ENCODE assay signal across 11 cellular contexts in the genomic region with DNA sequence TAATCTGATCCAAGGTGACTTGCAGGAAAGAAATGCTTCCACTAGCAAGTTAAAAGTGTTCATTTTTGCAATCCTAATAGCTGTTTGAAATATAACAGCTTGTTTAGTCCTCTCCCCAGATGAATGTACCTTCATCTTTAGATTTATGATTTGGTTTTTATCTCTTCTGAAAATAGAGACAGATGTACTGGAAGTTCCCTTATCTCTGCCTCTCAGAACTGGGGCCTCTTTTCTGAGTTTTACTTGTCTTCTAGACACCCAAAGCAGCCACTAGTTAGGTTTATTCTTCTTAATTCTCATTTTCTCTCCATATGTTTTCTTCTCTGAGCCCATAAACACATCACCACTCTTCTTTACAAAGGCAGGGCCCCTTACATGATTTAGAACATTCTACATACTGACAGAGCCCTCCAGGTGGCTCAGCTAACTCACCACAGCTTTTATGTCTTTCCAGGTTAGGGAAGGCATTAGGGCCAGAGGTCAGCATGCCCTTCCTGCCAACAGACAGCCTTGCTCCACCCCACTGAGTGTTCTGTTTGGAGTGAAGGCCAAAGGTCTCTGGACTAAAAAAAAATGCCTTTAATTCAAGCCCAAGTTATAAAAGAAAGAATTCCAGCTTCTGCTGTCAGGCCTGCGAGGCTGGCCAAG.
DNase-seq lines count a peak whose midpoint lies in the region; ATAC-seq and TF ChIP-seq lines count a peak whose summit lies in the region.
"Had no signal": no experiment of that assay in that cellular context is flagged by ENCODE, and none has a peak within 500 bp of the region (broad histone marks: within the 10 kb centered on the region; RNA-seq: fewer than 3 reads in every experiment).

No MANE protein-coding gene starts in this region.

- no peak overlapping the region for H3K9ac ChIP-seq in endodermal cell (ENCODE audit: extremely low read depth, low read length, poor library complexity, severe bottlenecking)

- 58 to 71% methylated on average over 1 of the region's 1 CpG for WGBS in heart right ventricle, 2 donors
- 80 to 92% methylated on average over 1 of the region's 1 CpG for WGBS in endodermal cell (ENCODE audit: insufficient coverage in 1 of 2, insufficient read length in 1 of 2), 2 experiments

- no peak overlapping the region for H3K4me3 Mint-ChIP-seq in endodermal cell
- peak overlapping the region in 2 of 3 experiments; percentile 0 for H3K4me3 Mint-ChIP-seq in nephron
- H3K4me3 Mint-ChIP-seq: naive thymus-derived CD4-positive, alpha-beta T cell had no signal

- H3K36me3 ChIP-seq in heart right ventricle (no peaks in the 10 kb centered on the region), endodermal cell (ENCODE audit: control insufficient read depth, insufficient read depth, low read length) (no peaks in the 10 kb centered on the region), uterus (no peaks in the 10 kb centered on the region)

- no peaks in the 10 kb centered on the region for H3K27me3 Mint-ChIP-seq in endodermal cell (ENCODE audit: insufficient read depth)
- no peaks in the 10 kb centered on the region for H3K27me3 Mint-ChIP-seq in nephron (ENCODE audit: low read depth)
- H3K27me3 Mint-ChIP-seq: naive thymus-derived CD4-positive, alpha-beta T cell had no signal

- H3K4me1 Mint-ChIP-seq in endodermal cell (peaks cover 39% of the 10 kb centered on the region), nephron (peaks cover 82% of the 10 kb centered on the region)

- H3K9me3 Mint-ChIP-seq in endodermal cell (no peaks in the 10 kb centered on the region), nephron (no peaks in the 10 kb centered on the region)
- H3K9me3 Mint-ChIP-seq: naive thymus-derived CD4-positive, alpha-beta T cell had no signal

- intact Hi-C loops in heart right ventricle (cut with DNase I) = loop anchor here (5.0 to 10.0 kb wide), 9 partner anchors 45 to 213 kb away; a partner anchor contains a TSS
- intact Hi-C loops in left ventricle myocardium superior (cut with micrococcal nuclease) = loop anchor here (5.0 to 10.0 kb wide), 2 partner anchors 127 to 185 kb away; no protein-coding TSS in a partner anchor
- intact Hi-C loops in uterus (cut with DNase I; ENCODE audit: low total_unique reads) = no loop called here

- H3K36me3 Mint-ChIP-seq in endodermal cell (ENCODE audit: low read depth) (no peaks in the 10 kb centered on the region), nephron (ENCODE audit: low read depth) (no peaks in the 10 kb centered on the region)
- H3K36me3 Mint-ChIP-seq: naive thymus-derived CD4-positive, alpha-beta T cell had no signal

- TF ChIP-seq POLR2A in uterus (IDR thresholded peaks at IDR 0.05) = no peak

- no peak for TF ChIP-seq CTCF in heart right ventricle (IDR thresholded peaks at IDR 0.05)
- TF ChIP-seq CTCF in endodermal cell (conservative IDR thresholded peaks at IDR 0.05) = peak; percentile 13
- TF ChIP-seq CTCF in nephron (IDR thresholded peaks at IDR 0.05; ENCODE audit: unreplicated experiment in 3 of 3) = no peak
- no peak for TF ChIP-seq CTCF in uterus (IDR thresholded peaks at IDR 0.05)

- H3K27me3 ChIP-seq in heart right ventricle (no peaks in the 10 kb centered on the region), endodermal cell (ENCODE audit: control insufficient read depth, insufficient read depth, low read length, poor library complexity, severe bottlenecking) (no peaks in the 10 kb centered on the region), uterus (no peaks in the 10 kb centered on the region)

- H3K27ac ChIP-seq in heart right ventricle (peak overlapping the region in 9 of 10 donors; percentile 46 to 90 (median 80)), endodermal cell (ENCODE audit: low read depth, low read length) (no peak overlapping the region), uterus (peak overlapping the region; percentile 82)
- H3K27ac ChIP-seq: C4-2B had no signal

- H3K4me3 ChIP-seq in heart right ventricle (no peak overlapping the region), endodermal cell (ENCODE audit: low read length) (no peak overlapping the region), uterus (no peak overlapping the region)

- no peak overlapping the region for H3K27ac Mint-ChIP-seq in endodermal cell
- peak overlapping the region; percentile 92 to 98 (median 96) for H3K27ac Mint-ChIP-seq in nephron
- H3K27ac Mint-ChIP-seq: naive thymus-derived CD4-positive, alpha-beta T cell had no signal

- H3K9me3 ChIP-seq in heart right ventricle (no peaks in the 10 kb centered on the region), endodermal cell (ENCODE audit: control insufficient read depth, low read length) (no peaks in the 10 kb centered on the region), uterus (no peaks in the 10 kb centered on the region)

- DNase-seq in heart right ventricle (no peak), left ventricle myocardium superior (no peak), endodermal cell (no peak), uterus (no peak), mesenteric fat pad (ENCODE audit: low spot score) (no peak)
- DNase-seq: naive thymus-derived CD4-positive, alpha-beta T cell; NCI-H526 had no signal

- ATAC-seq in heart right ventricle (no peak), left ventricle myocardium superior (no peak), HG03457 (IDR thresholded peaks at IDR 0.05; ENCODE audit: unreplicated experiment) (no peak), HG03565 (IDR thresholded peaks at IDR 0.05; ENCODE audit: unreplicated experiment) (no peak)
- ATAC-seq: naive thymus-derived CD4-positive, alpha-beta T cell had no signal

- peaks cover 26 to 92% (median 80%) of the 10 kb centered on the region in 9 donors for H3K4me1 ChIP-seq in heart right ventricle
- peaks cover 13% of the 10 kb centered on the region for H3K4me1 ChIP-seq in endodermal cell (ENCODE audit: control insufficient read depth, insufficient read depth, low read length)
- H3K4me1 ChIP-seq in uterus = peaks cover 4 to 20% of the 10 kb centered on the region in 2 donors
